In the genomic region with DNA sequence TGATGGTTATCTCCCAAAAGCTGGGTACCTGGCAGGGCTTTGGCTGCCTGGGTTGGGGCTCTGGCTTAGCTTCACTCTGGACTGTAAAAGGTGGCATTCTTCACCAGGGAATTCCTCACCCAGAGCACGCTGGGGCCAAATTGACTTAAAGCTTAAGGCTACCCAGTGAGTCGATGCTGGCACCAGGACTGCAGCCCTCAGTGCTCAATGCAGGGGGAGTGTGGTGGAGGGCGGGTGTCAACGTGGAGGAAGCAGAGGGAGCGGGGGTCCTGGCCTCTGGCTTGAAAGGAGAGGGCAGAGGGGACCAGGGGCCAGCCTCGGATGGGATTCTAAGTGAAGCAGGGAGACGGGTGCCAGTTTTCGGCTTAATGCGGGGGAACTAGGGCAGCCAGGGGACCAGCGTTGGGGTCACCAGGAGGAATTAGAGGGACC, we compare ENCODE assay signal across 8 cellular contexts. TPM values are rescaled to one million over a fixed set of nuclear protein-coding genes. Genes with fewer than 3 reads are reported as not detected.
DNase-seq lines count a peak whose midpoint lies in the region; ATAC-seq lines count a peak whose summit lies in the region.

No MANE protein-coding gene starts in this region.

- peak; percentile 18 for ATAC-seq in activated CD8-positive, alpha-beta T cell treated with anti-CD3 and anti-CD28 coated beads, Interleukin-2, amount 10 ng/mL, durations not matched to agents 7 days and 5 days
- no peak for ATAC-seq in HG03175 (IDR thresholded peaks at IDR 0.05; ENCODE audit: unreplicated experiment)

- DNase-seq in activated naive CD4-positive, alpha-beta T cell treated with anti-CD3 and anti-CD28 coated beads, Interleukin-2, amount 10 ng/mL, durations not matched to agents 7 days and 5 days = no peak
- DNase-seq in activated naive CD4-positive, alpha-beta T cell treated with Interleukin-2 at 50 U/mL for 16 hours = no peak
- no peak for DNase-seq in activated CD8-positive, alpha-beta T cell treated with anti-CD3 and anti-CD28 coated beads, Interleukin-2, amount 10 ng/mL, durations not matched to agents 7 days and 5 days
- DNase-seq in iPS DF 6.9 (ENCODE audit: low read depth, low spot score) (no peak), NCI-H2081 treated with DMSO at 0.1 percent for 48 hours (lab: John Stamatoyannopoulos, UW) (no peak), SHP77 (lab: John Stamatoyannopoulos, UW) (no peak)

- H3K36me3 Mint-ChIP-seq in activated naive CD4-positive, alpha-beta T cell treated with anti-CD3 and anti-CD28 coated beads, Interleukin-2, amount 10 ng/mL, durations not matched to agents 7 days and 5 days = peaks cover 15% of the 10 kb centered on the region
- H3K36me3 Mint-ChIP-seq in activated CD8-positive, alpha-beta T cell treated with anti-CD3 and anti-CD28 coated beads, Interleukin-2, amount 10 ng/mL, durations not matched to agents 7 days and 5 days (ENCODE audit: low read depth) = peaks cover 26% of the 10 kb centered on the region

- no peaks in the 10 kb centered on the region for H3K27me3 ChIP-seq in iPS DF 6.9 (ENCODE audit: control insufficient read depth, insufficient read depth, low read length)
- peaks cover 0 to 10% (median 4%) of the 10 kb centered on the region in 5 donors for H3K27me3 ChIP-seq in subcutaneous abdominal adipose tissue (ENCODE audit: control insufficient read depth in 5 of 5, insufficient read depth in 4 of 5, low read length in 5 of 5)

- H3K27me3 Mint-ChIP-seq in activated naive CD4-positive, alpha-beta T cell treated with anti-CD3 and anti-CD28 coated beads, Interleukin-2, amount 10 ng/mL, durations not matched to agents 7 days and 5 days = no peaks in the 10 kb centered on the region
- H3K27me3 Mint-ChIP-seq in activated CD8-positive, alpha-beta T cell treated with anti-CD3 and anti-CD28 coated beads, Interleukin-2, amount 10 ng/mL, durations not matched to agents 7 days and 5 days (ENCODE audit: low read depth) = no peaks in the 10 kb centered on the region

- H3K4me3 Mint-ChIP-seq in activated naive CD4-positive, alpha-beta T cell treated with anti-CD3 and anti-CD28 coated beads, Interleukin-2, amount 10 ng/mL, durations not matched to agents 7 days and 5 days = peak overlapping the region; percentile 68
- H3K4me3 Mint-ChIP-seq in activated CD8-positive, alpha-beta T cell treated with anti-CD3 and anti-CD28 coated beads, Interleukin-2, amount 10 ng/mL, durations not matched to agents 7 days and 5 days = peak overlapping the region; percentile 63

- H3K27ac ChIP-seq in iPS DF 6.9 (ENCODE audit: low read length) (no peak overlapping the region), subcutaneous abdominal adipose tissue (ENCODE audit: low read depth, low read length) (no peak overlapping the region)

- POLR2A ChIA-PET in activated CD8-positive, alpha-beta T cell treated with anti-CD3 and anti-CD28 coated beads, Interleukin-2, amount 10 ng/mL, durations not matched to agents 7 days and 5 days (lab: Charles Lee) = interaction anchor here (0.6 kb wide), 1 partner anchor 15 kb away, joined by 3 read pairs; no protein-coding TSS in a partner anchor

- H3K27ac Mint-ChIP-seq in activated naive CD4-positive, alpha-beta T cell treated with anti-CD3 and anti-CD28 coated beads, Interleukin-2, amount 10 ng/mL, durations not matched to agents 7 days and 5 days = peak overlapping the region; percentile 83
- peak overlapping the region; percentile 77 for H3K27ac Mint-ChIP-seq in activated CD8-positive, alpha-beta T cell treated with anti-CD3 and anti-CD28 coated beads, Interleukin-2, amount 10 ng/mL, durations not matched to agents 7 days and 5 days

- WGBS in iPS DF 6.9 (ENCODE audit: insufficient coverage, insufficient read length) = no CpG with 5 or more reads among the region's 10 CpGs

- H3K4me1 Mint-ChIP-seq in activated naive CD4-positive, alpha-beta T cell treated with anti-CD3 and anti-CD28 coated beads, Interleukin-2, amount 10 ng/mL, durations not matched to agents 7 days and 5 days = peaks cover 43% of the 10 kb centered on the region
- peaks cover 24% of the 10 kb centered on the region for H3K4me1 Mint-ChIP-seq in activated CD8-positive, alpha-beta T cell treated with anti-CD3 and anti-CD28 coated beads, Interleukin-2, amount 10 ng/mL, durations not matched to agents 7 days and 5 days (ENCODE audit: low read depth)

- CTCF ChIA-PET in activated naive CD4-positive, alpha-beta T cell treated with anti-CD3 and anti-CD28 coated beads, Interleukin-2, amount 10 ng/mL, durations not matched to agents 7 days and 5 days (lab: Charles Lee) = no interaction called here
- CTCF ChIA-PET in activated CD8-positive, alpha-beta T cell treated with anti-CD3 and anti-CD28 coated beads, Interleukin-2, amount 10 ng/mL, durations not matched to agents 7 days and 5 days (lab: Charles Lee) = no interaction called here

- H3K9ac ChIP-seq in subcutaneous abdominal adipose tissue (ENCODE audit: low read length in 5 of 5) = peak overlapping the region in 3 of 5 donors; percentile 4 to 53 (median 43)

- H3K4me3 ChIP-seq in iPS DF 6.9 (ENCODE audit: low read length) = peak overlapping the region; percentile 55; the same call in 1 of the 2 replicates
- H3K4me3 ChIP-seq in subcutaneous abdominal adipose tissue (ENCODE audit: low read depth in 1 of 5, low read length in 5 of 5) = peak overlapping the region; percentile 2 to 56 (median 44)

- no peaks in the 10 kb centered on the region for H3K9me3 ChIP-seq in iPS DF 6.9 (ENCODE audit: control insufficient read depth, insufficient read depth, low read length)
- H3K9me3 ChIP-seq in subcutaneous abdominal adipose tissue (ENCODE audit: control insufficient read depth in 5 of 5, low read length in 5 of 5) = no peaks in the 10 kb centered on the region

- H3K4me1 ChIP-seq in iPS DF 6.9 (ENCODE audit: control insufficient read depth, insufficient read depth, low read length) (peaks cover 2% of the 10 kb centered on the region; the same call in 1 of the 2 replicates), subcutaneous abdominal adipose tissue (ENCODE audit: control insufficient read depth in 5 of 5, insufficient read depth in 5 of 5, low read length in 5 of 5) (peaks cover 0 to 33% (median 22%) of the 10 kb centered on the region in 5 donors)

- H3K9me3 Mint-ChIP-seq in activated naive CD4-positive, alpha-beta T cell treated with anti-CD3 and anti-CD28 coated beads, Interleukin-2, amount 10 ng/mL, durations not matched to agents 7 days and 5 days = no peaks in the 10 kb centered on the region
- no peaks in the 10 kb centered on the region for H3K9me3 Mint-ChIP-seq in activated CD8-positive, alpha-beta T cell treated with anti-CD3 and anti-CD28 coated beads, Interleukin-2, amount 10 ng/mL, durations not matched to agents 7 days and 5 days (ENCODE audit: insufficient read depth)

- H3K36me3 ChIP-seq in iPS DF 6.9 (ENCODE audit: control insufficient read depth, insufficient read depth, low read length) (peaks cover 21% of the 10 kb centered on the region), subcutaneous abdominal adipose tissue (ENCODE audit: control insufficient read depth in 5 of 5, insufficient read depth in 5 of 5, low read length in 5 of 5) (peaks cover 0 to 60% (median 30%) of the 10 kb centered on the region in 5 donors)

RNA-seq across cellular contexts. Expression of a gene that starts 0.4 kb away (rescaled TPM):
- 10 to 100 TPM; 62.7 to 63.5 TPM for total RNA-seq in activated CD8-positive, alpha-beta T cell treated with anti-CD3 and anti-CD28 coated beads, Interleukin-2, amount 10 ng/mL, durations not matched to agents 7 days and 5 days

RNA-seq across cellular contexts. Expression of a gene that starts 6.5 kb away (rescaled TPM):
- total RNA-seq in activated CD8-positive, alpha-beta T cell treated with anti-CD3 and anti-CD28 coated beads, Interleukin-2, amount 10 ng/mL, durations not matched to agents 7 days and 5 days = 10 to 100 TPM; 92.7 to 95.5 TPM

RNA-seq across cellular contexts. Expression of a gene that starts 14.6 kb away (rescaled TPM):
- total RNA-seq in activated CD8-positive, alpha-beta T cell treated with anti-CD3 and anti-CD28 coated beads, Interleukin-2, amount 10 ng/mL, durations not matched to agents 7 days and 5 days = 10 to 100 TPM; 48.9 to 53.6 TPM

RNA-seq across cellular contexts. Expression of a gene that starts 15.0 kb away (rescaled TPM):
- 10 to 100 TPM; 41.5 to 43.5 TPM for total RNA-seq in activated CD8-positive, alpha-beta T cell treated with anti-CD3 and anti-CD28 coated beads, Interleukin-2, amount 10 ng/mL, durations not matched to agents 7 days and 5 days

RNA-seq across cellular contexts. Expression of a gene that starts 32.2 kb away (rescaled TPM):
- 10 to 100 TPM; 76.5 to 77.4 TPM for total RNA-seq in activated CD8-positive, alpha-beta T cell treated with anti-CD3 and anti-CD28 coated beads, Interleukin-2, amount 10 ng/mL, durations not matched to agents 7 days and 5 days
